8 cellular contexts compared by ENCODE assay signal in the genomic region with DNA sequence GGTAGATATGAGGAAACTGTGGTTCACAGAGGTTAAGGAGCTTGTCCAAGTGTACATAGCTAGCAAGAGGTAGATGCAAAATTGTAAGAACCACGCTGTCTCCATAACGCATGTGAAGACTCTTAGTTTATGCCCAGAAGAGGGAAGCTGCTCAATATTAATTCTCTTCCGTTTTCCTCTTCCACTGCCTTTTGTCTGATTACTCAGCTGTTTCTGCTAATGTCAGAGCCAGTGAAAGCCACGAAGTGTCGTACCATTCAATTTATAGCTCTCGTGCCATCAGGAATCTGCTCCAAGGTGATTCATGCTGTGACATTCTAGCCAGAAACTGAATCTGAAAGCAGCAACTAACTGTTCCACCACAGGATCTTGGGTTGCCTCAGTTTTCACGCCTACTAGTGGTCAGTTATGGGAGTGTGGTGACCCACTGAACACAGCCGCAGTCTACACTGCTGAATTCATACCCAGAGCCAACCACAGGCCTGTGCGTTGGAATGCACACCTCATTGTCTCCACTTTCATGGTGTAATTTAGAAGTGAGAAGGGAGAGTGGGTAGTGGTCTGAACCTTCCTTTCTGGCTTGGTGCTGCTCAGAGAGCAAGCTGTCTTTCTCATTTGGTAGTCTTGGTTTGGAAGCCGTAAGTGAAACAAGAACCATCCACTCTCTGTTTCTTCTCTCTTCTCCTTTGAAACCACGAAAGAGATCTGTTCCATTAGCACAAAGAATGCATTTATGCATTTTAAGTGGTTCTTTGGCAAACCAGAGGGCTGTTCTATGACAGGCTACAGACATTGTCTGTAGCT.
DNase-seq lines count a peak whose midpoint lies in the region; ATAC-seq and TF ChIP-seq lines count a peak whose summit lies in the region.

No MANE protein-coding gene starts in this region.

- in situ Hi-C loops in gastrocnemius medialis (cut with MboI; ENCODE audit: low sequenced_read_pairs in 4 of 4): no loop called here

- no peak overlapping the region for H3K27ac Mint-ChIP-seq in activated naive CD4-positive, alpha-beta T cell treated with anti-CD3 and anti-CD28 coated beads for 36 hours

- H3K36me3 Mint-ChIP-seq in activated naive CD4-positive, alpha-beta T cell treated with anti-CD3 and anti-CD28 coated beads for 36 hours (ENCODE audit: low read depth): no peaks in the 10 kb centered on the region

- H3K4me1 Mint-ChIP-seq in activated naive CD4-positive, alpha-beta T cell treated with anti-CD3 and anti-CD28 coated beads for 36 hours (ENCODE audit: low read depth): peaks cover 10% of the 10 kb centered on the region

- no peaks in the 10 kb centered on the region for H3K27me3 ChIP-seq in heart right ventricle
- no peaks in the 10 kb centered on the region for H3K27me3 ChIP-seq in gastrocnemius medialis

- TF ChIP-seq POLR2A in gastrocnemius medialis (IDR thresholded peaks at IDR 0.05): no peak

- intact Hi-C loops in activated naive CD4-positive, alpha-beta T cell treated with anti-CD3 and anti-CD28 coated beads for 36 hours (cut with micrococcal nuclease): loop anchor here (1.0 kb wide), 2 partner anchors 25 to 74 kb away; partner anchors contain the start of gene NAP1L1
- intact Hi-C loops in heart right ventricle (cut with DNase I) (loop anchor here in 1 of 10 donors (10.0 kb wide), 1 partner anchor 74 kb away; the partner anchor contains the start of gene NAP1L1), gastrocnemius medialis (cut with DNase I; ENCODE audit: low total_unique reads) (loop anchor here (2.0 kb wide), 1 partner anchor 188 kb away; no protein-coding TSS in a partner anchor)

- H3K9me3 ChIP-seq in heart right ventricle (peaks cover 0 to 2% (median 0%) of the 10 kb centered on the region in 11 donors), gastrocnemius medialis (no peaks in the 10 kb centered on the region)

- WGBS in heart right ventricle, 2 donors: 54 to 56% methylated on average over 11 of the region's 11 CpGs

- peak overlapping the region in 2 of 10 donors; percentile 20 to 35 for H3K4me3 ChIP-seq in heart right ventricle
- H3K4me3 ChIP-seq in gastrocnemius medialis: peak overlapping the region in 1 of 4 donors; percentile 12

- DNase-seq in GM19238 (ENCODE audit: insufficient read length, low spot score) (peak; percentile 56), SHP77 (lab: John Stamatoyannopoulos, UW) (peak; percentile 38 to 66), heart right ventricle (peak in 1 of 2 donors; percentile 33), gastrocnemius medialis (peak; percentile 8 to 58), NCI-H345 treated with DMSO at 0.1 percent for 48 hours (lab: John Stamatoyannopoulos, UW; ENCODE audit: unreplicated experiment) (no peak)
- DNase-seq in activated naive CD4-positive, alpha-beta T cell treated with anti-CD3 and anti-CD28 coated beads for 36 hours: peak; percentile 73

- H3K27ac ChIP-seq in C4-2B (no peak overlapping the region), heart right ventricle (peak overlapping the region in 1 of 10 donors; percentile 78), gastrocnemius medialis (peak overlapping the region in 1 of 4 donors; percentile 23)

- peaks cover 0 to 37% (median 0%) of the 10 kb centered on the region in 9 donors for H3K4me1 ChIP-seq in heart right ventricle
- no peaks in the 10 kb centered on the region for H3K4me1 ChIP-seq in gastrocnemius medialis

- H3K27me3 Mint-ChIP-seq in activated naive CD4-positive, alpha-beta T cell treated with anti-CD3 and anti-CD28 coated beads for 36 hours (ENCODE audit: low read depth): no peaks in the 10 kb centered on the region

- CTCF ChIA-PET in activated naive CD4-positive, alpha-beta T cell treated with anti-CD3 and anti-CD28 coated beads for 36 hours (lab: Charles Lee): interaction anchor here (0.6 to 1.8 kb wide), 12 partner anchors 9 to 678 kb away, joined by 3 to 6 read pairs (median 3); partner anchors contain the start of gene GLIPR1

- H3K36me3 ChIP-seq in heart right ventricle: no peaks in the 10 kb centered on the region
- no peaks in the 10 kb centered on the region for H3K36me3 ChIP-seq in gastrocnemius medialis

- no peak overlapping the region for H3K4me3 Mint-ChIP-seq in activated naive CD4-positive, alpha-beta T cell treated with anti-CD3 and anti-CD28 coated beads for 36 hours

- peak; percentile 65 for TF ChIP-seq CTCF in C4-2B (conservative IDR thresholded peaks at IDR 0.05)
- peak in 8 of 9 donors; percentile 33 to 77 (median 48) for TF ChIP-seq CTCF in heart right ventricle (IDR thresholded peaks at IDR 0.05)
- TF ChIP-seq CTCF in gastrocnemius medialis (IDR thresholded peaks at IDR 0.05 in 4 of 5, conservative IDR thresholded peaks at IDR 0.05 in 1 of 5): peak; percentile 45 to 68 (median 54)

- H3K9me3 Mint-ChIP-seq in activated naive CD4-positive, alpha-beta T cell treated with anti-CD3 and anti-CD28 coated beads for 36 hours: no peaks in the 10 kb centered on the region

- ATAC-seq in HG03196 (IDR thresholded peaks at IDR 0.05; ENCODE audit: unreplicated experiment) (peak; percentile 98), heart right ventricle (peak in 7 of 8 donors; percentile 71 to 95 (median 81)), gastrocnemius medialis (peak; percentile 89 to 97)
